In genomic region chr5:116980581-116980980, GRCh38 we compare ENCODE assay signal across 3 cellular contexts.
"Had no signal": no experiment of that assay in that cellular context is flagged by ENCODE, and none has a peak within 500 bp of the region (broad histone marks: within the 10 kb centered on the region; RNA-seq: fewer than 3 reads in every experiment).

No MANE protein-coding gene starts in this region.

- H3K4me3 ChIP-seq: GM12878 had no signal

- DNase-seq: GDM1, GF-D8 had no signal

- ATAC-seq: GM12878 had no signal
